13 cellular contexts compared by ENCODE assay signal in the genomic region with DNA sequence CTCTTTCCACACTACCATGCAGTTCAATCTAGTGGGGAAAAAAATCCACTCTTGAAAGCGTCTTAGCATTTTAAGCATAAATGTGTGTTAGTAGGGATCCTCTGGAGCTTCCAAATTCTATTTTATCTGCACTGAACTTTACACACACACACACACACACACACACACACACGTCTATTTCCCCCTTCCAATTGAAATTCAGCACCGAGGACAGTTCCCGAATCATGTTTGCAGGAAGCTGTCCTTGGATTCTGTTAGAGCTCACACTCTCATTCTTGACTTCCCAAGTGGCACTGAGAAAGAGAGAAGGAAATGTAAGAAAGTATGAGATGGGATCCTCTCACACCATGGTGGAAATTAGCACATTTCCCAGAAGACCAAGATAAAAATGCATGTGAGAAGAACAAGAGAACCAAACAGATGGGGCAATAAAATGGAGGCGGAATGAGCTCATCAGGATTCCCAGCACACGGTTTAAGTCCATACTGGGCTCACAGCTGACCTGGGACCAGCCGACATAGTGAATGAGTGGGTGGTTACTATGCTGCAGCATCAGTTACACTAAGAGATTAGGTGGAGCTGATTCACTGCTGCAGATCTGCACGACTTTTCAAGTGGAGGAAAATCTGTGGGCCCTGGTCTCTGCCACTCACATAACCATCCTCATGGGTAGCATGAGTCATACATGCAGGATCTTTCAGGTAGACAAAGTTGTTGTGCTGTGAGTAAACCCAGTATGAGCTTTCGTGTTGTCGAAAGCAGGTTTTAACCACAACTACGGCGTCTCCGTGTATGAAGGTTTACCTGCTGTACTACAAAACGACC. TPM values are rescaled to one million over a fixed set of nuclear protein-coding genes. Genes with fewer than 3 reads are reported as not detected.
DNase-seq lines count a peak whose midpoint lies in the region; ATAC-seq and TF ChIP-seq lines count a peak whose summit lies in the region.
"Had no signal": no experiment of that assay in that cellular context is flagged by ENCODE, and none has a peak within 500 bp of the region (broad histone marks: within the 10 kb centered on the region; RNA-seq: fewer than 3 reads in every experiment).

No MANE protein-coding gene starts in this region.

- no peaks in the 10 kb centered on the region for H3K9me3 ChIP-seq in neural cell (ENCODE audit: low read length)
- H3K9me3 ChIP-seq: transverse colon had no signal

- peak; percentile 13 for DNase-seq in DMS53 (lab: John Stamatoyannopoulos, UW)
- DNase-seq in DMS53 treated with DMSO at 0.1 percent for 48 hours (lab: John Stamatoyannopoulos, UW; ENCODE audit: unreplicated experiment): no peak
- DNase-seq in NCI-H460 (ENCODE audit: extremely low read depth, low read depth): peak; percentile 26
- DNase-seq in dermis blood vessel endothelial cell: peak; percentile 54
- no peak for DNase-seq in Right ventricle myocardium inferior (ENCODE audit: missing footprints)
- DNase-seq in NCI-H128 (lab: John Stamatoyannopoulos, UW; ENCODE audit: unreplicated experiment): no peak
- DNase-seq: NCI-H526 treated with DMSO at 0.1 percent for 48 hours, T-helper 9 cell, transverse colon had no signal

- H4K20me1 ChIP-seq in neural cell (ENCODE audit: insufficient read depth): no peaks in the 10 kb centered on the region

- ATAC-seq in HG02884 (IDR thresholded peaks at IDR 0.05; ENCODE audit: unreplicated experiment) (no peak), Right ventricle myocardium inferior (no peak)
- ATAC-seq: activated T-helper 17 cell treated with anti-CD3 and anti-CD28 coated beads, Interleukin-2, amount 50 U/mL, for 72 hours had no signal

- H3F3A ChIP-seq in neural cell (ENCODE audit: insufficient read depth, low read length, poor library complexity, severe bottlenecking): no peaks in the 10 kb centered on the region

- H3K4me2 ChIP-seq in neural cell (ENCODE audit: low read length): no peak overlapping the region

- H3K79me2 ChIP-seq in neural cell (replicated peaks; ENCODE audit: insufficient read depth, low read length): no peaks in the 10 kb centered on the region

- H3K4me3 ChIP-seq in neural cell (ENCODE audit: low read length): no peak overlapping the region
- H3K4me3 ChIP-seq: transverse colon had no signal

- H3K27me3 ChIP-seq in neural cell (ENCODE audit: insufficient read depth, low read depth, low read length): peaks cover 71% of the 10 kb centered on the region

- intact Hi-C loops in Right ventricle myocardium inferior (cut with DNase I): loop anchor here (10.0 kb wide), 1 partner anchor 221 kb away; no protein-coding TSS in a partner anchor

- no peak for TF ChIP-seq EP300 in neural cell (conservative IDR thresholded peaks at IDR 0.05; ENCODE audit: poor library complexity, severe bottlenecking)

- no peak overlapping the region for H2AFZ ChIP-seq in neural cell (ENCODE audit: low read depth, low read length)

- no peak overlapping the region for H3K27ac ChIP-seq in neural cell (ENCODE audit: low read length)
- H3K27ac ChIP-seq: 22Rv1, transverse colon had no signal

- no peak for TF ChIP-seq RAD21 in neural cell (conservative IDR thresholded peaks at IDR 0.05)

- H3K9ac ChIP-seq in neural cell (ENCODE audit: low read length): no peak overlapping the region

- no peak for TF ChIP-seq CTCF in neural cell (IDR thresholded peaks at IDR 0.05; ENCODE audit: poor library complexity, severe bottlenecking)

- no peaks in the 10 kb centered on the region for H3K9me2 ChIP-seq in neural cell (ENCODE audit: insufficient read depth, low read length)

- no peaks in the 10 kb centered on the region for H3K36me3 ChIP-seq in neural cell (ENCODE audit: insufficient read depth, low read length)
- H3K36me3 ChIP-seq: transverse colon had no signal

TF ChIP-seq in neural cell, 6 proteins besides CTCF, POLR2A, EP300 and RAD21:
- TF ChIP-seq, protein P1, sequence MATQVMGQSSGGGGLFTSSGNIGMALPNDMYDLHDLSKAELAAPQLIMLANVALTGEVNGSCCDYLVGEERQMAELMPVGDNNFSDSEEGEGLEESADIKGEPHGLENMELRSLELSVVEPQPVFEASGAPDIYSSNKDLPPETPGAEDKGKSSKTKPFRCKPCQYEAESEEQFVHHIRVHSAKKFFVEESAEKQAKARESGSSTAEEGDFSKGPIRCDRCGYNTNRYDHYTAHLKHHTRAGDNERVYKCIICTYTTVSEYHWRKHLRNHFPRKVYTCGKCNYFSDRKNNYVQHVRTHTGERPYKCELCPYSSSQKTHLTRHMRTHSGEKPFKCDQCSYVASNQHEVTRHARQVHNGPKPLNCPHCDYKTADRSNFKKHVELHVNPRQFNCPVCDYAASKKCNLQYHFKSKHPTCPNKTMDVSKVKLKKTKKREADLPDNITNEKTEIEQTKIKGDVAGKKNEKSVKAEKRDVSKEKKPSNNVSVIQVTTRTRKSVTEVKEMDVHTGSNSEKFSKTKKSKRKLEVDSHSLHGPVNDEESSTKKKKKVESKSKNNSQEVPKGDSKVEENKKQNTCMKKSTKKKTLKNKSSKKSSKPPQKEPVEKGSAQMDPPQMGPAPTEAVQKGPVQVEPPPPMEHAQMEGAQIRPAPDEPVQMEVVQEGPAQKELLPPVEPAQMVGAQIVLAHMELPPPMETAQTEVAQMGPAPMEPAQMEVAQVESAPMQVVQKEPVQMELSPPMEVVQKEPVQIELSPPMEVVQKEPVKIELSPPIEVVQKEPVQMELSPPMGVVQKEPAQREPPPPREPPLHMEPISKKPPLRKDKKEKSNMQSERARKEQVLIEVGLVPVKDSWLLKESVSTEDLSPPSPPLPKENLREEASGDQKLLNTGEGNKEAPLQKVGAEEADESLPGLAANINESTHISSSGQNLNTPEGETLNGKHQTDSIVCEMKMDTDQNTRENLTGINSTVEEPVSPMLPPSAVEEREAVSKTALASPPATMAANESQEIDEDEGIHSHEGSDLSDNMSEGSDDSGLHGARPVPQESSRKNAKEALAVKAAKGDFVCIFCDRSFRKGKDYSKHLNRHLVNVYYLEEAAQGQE (IDR thresholded peaks at IDR 0.05; ENCODE audit: borderline replicate concordance): peak; percentile 49
- TF ChIP-seq MXI1 (conservative IDR thresholded peaks at IDR 0.05; ENCODE audit: poor library complexity, severe bottlenecking) (no peak), EZH2 (IDR thresholded peaks at IDR 0.05; ENCODE audit: borderline replicate concordance, insufficient read depth, low read length, poor library complexity, severe bottlenecking) (no peak), POLR2AphosphoS5 (IDR thresholded peaks at IDR 0.05) (no peak), SMC3 (conservative IDR thresholded peaks at IDR 0.05; ENCODE audit: poor library complexity) (no peak), TAF1 (IDR thresholded peaks at IDR 0.05; ENCODE audit: low read depth) (no peak)

RNA-seq across cellular contexts. Expression of a gene that starts 3.3 kb away (rescaled TPM):
- 1.4 and 2.0 TPM in 2 replicates for total RNA-seq in NCI-H460 (2014; rRNA removed; shearing (Covaris generic))
- 2.1 and 3.3 TPM in 2 replicates for polyA plus RNA-seq in NCI-H460 (2014; cell fraction: nucleus; rRNA removed)
- total RNA-seq in dermis blood vessel endothelial cell (3.7 and 18.5 TPM in 2 replicates), Right ventricle myocardium inferior (3.1 TPM)
- polyA plus RNA-seq in neural cell: 0.98 and 1.4 TPM in 2 replicates
- 2.4 and 3.0 TPM in 2 replicates for polyA minus RNA-seq in neural cell
- total RNA-seq: activated T-helper 17 cell treated with anti-CD3 and anti-CD28 coated beads, Interleukin-2, amount 50 U/mL, for 72 hours had no signal

Comparison
In these comparisons a context has a peak if more than half of its experiments do, and no peak if none do; other contexts are left out.
1. DNase-seq: peak in DMS53 (single experiment), NCI-H460 (single experiment) and dermis blood vessel endothelial cell (single experiment); none in DMS53 treated with DMSO at 0.1 percent for 48 hours (single experiment), Right ventricle myocardium inferior (single experiment) and NCI-H128 (single experiment).